ENCODE assay signal across 1 cellular context in the genomic region with DNA sequence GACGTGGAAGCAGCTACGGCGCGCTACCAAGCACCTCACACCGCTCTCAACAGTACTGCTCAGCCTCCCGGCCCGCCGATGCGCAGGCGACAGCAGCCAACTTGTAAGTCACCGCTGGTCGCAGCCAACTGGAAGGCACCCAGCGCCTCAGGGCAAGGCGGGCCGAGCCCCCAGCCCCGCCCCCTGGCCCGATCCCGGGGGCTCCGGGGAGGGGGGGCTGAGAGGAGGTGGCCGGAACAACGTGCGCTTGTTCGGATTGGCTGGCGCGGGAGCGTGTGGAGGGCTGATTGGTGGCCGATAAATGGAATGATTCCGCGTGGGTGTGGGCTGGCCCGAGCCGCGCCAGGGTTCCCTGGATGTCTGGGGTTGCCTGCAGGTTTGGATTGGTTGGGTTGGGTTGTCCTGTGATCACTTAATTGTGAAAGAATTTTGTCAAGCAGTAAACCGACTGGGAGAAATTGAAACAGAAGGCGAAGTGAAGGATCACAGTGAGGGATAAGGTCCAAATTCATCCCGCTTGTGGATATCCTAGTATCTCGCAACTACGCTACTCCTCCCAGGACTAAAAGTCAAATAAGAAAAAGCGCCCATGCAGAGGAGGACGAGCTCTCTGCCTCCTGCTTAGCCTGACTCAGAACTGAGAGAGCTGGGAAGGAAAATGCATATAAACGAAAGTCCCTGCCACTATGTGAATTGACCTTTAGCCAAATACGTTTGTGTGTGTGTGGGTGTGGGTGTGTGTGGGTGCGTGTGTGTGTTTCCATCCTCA.
TF ChIP-seq lines count a peak whose summit lies in the region.

A gene with protein sequence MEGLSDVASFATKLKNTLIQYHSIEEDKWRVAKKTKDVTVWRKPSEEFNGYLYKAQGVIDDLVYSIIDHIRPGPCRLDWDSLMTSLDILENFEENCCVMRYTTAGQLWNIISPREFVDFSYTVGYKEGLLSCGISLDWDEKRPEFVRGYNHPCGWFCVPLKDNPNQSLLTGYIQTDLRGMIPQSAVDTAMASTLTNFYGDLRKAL (minus strand): TSS at position 130 of the 769 bp plus-strand sequence. CDS start 5,102 bp downstream, outside the sequence.

TF ChIP-seq in HepG2, 621 proteins besides CTCF, POLR2A, EP300 and RAD21 (continued from another document and continues in another):
- TF ChIP-seq, protein P1, sequence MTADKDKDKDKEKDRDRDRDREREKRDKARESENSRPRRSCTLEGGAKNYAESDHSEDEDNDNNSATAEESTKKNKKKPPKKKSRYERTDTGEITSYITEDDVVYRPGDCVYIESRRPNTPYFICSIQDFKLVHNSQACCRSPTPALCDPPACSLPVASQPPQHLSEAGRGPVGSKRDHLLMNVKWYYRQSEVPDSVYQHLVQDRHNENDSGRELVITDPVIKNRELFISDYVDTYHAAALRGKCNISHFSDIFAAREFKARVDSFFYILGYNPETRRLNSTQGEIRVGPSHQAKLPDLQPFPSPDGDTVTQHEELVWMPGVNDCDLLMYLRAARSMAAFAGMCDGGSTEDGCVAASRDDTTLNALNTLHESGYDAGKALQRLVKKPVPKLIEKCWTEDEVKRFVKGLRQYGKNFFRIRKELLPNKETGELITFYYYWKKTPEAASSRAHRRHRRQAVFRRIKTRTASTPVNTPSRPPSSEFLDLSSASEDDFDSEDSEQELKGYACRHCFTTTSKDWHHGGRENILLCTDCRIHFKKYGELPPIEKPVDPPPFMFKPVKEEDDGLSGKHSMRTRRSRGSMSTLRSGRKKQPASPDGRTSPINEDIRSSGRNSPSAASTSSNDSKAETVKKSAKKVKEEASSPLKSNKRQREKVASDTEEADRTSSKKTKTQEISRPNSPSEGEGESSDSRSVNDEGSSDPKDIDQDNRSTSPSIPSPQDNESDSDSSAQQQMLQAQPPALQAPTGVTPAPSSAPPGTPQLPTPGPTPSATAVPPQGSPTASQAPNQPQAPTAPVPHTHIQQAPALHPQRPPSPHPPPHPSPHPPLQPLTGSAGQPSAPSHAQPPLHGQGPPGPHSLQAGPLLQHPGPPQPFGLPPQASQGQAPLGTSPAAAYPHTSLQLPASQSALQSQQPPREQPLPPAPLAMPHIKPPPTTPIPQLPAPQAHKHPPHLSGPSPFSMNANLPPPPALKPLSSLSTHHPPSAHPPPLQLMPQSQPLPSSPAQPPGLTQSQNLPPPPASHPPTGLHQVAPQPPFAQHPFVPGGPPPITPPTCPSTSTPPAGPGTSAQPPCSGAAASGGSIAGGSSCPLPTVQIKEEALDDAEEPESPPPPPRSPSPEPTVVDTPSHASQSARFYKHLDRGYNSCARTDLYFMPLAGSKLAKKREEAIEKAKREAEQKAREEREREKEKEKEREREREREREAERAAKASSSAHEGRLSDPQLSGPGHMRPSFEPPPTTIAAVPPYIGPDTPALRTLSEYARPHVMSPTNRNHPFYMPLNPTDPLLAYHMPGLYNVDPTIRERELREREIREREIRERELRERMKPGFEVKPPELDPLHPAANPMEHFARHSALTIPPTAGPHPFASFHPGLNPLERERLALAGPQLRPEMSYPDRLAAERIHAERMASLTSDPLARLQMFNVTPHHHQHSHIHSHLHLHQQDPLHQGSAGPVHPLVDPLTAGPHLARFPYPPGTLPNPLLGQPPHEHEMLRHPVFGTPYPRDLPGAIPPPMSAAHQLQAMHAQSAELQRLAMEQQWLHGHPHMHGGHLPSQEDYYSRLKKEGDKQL (CRISPR knock-in tag; IDR thresholded peaks at IDR 0.05; ENCODE audit: low read depth), result 0 out of 2 replicates have a peak, but pooled peaks have one; percentile 24
- TF ChIP-seq ERF (CRISPR knock-in tag; IDR thresholded peaks at IDR 0.05), result peak; percentile 88
- TF ChIP-seq ZSCAN9 (CRISPR knock-in tag; IDR thresholded peaks at IDR 0.05; ENCODE audit: borderline replicate concordance), result peak; percentile 70; the same call in 1 of the 2 replicates
- TF ChIP-seq, protein P2, sequence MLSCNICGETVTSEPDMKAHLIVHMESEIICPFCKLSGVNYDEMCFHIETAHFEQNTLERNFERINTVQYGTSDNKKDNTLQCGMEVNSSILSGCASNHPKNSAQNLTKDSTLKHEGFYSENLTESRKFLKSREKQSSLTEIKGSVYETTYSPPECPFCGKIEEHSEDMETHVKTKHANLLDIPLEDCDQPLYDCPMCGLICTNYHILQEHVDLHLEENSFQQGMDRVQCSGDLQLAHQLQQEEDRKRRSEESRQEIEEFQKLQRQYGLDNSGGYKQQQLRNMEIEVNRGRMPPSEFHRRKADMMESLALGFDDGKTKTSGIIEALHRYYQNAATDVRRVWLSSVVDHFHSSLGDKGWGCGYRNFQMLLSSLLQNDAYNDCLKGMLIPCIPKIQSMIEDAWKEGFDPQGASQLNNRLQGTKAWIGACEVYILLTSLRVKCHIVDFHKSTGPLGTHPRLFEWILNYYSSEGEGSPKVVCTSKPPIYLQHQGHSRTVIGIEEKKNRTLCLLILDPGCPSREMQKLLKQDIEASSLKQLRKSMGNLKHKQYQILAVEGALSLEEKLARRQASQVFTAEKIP (CRISPR knock-in tag; IDR thresholded peaks at IDR 0.05; ENCODE audit: borderline replicate concordance), result no peak
- peak; percentile 31; the same call in 1 of the 2 replicates for TF ChIP-seq PRMT3 (CRISPR knock-in tag; IDR thresholded peaks at IDR 0.05; ENCODE audit: borderline replicate concordance, low read depth)
- peak; percentile 59; the same call in 1 of the 2 replicates for TF ChIP-seq PCBP1 (IDR thresholded peaks at IDR 0.05; ENCODE audit: borderline replicate concordance, low read depth, low read length)
- no peak for TF ChIP-seq ZNF746 (CRISPR knock-in tag; IDR thresholded peaks at IDR 0.05)
- peak; percentile 89; the same call in 1 of the 2 replicates for TF ChIP-seq ZSCAN21 (CRISPR knock-in tag; IDR thresholded peaks at IDR 0.05; ENCODE audit: borderline replicate concordance)
- peak; percentile 6; the same call in 1 of the 2 replicates for TF ChIP-seq ZNF232 (CRISPR knock-in tag; IDR thresholded peaks at IDR 0.05; ENCODE audit: borderline replicate concordance)
- TF ChIP-seq GTF2F1 (IDR thresholded peaks at IDR 0.05; ENCODE audit: low read length), result 0 out of 2 replicates have a peak, but pooled peaks have one; percentile 62
- no peak for TF ChIP-seq ZNF782 (CRISPR knock-in tag; IDR thresholded peaks at IDR 0.05; ENCODE audit: borderline replicate concordance)
- TF ChIP-seq TOPORS (CRISPR knock-in tag; IDR thresholded peaks at IDR 0.05), result 0 out of 2 replicates have a peak, but pooled peaks have one; percentile 9
- TF ChIP-seq HOXA5 (CRISPR knock-in tag; IDR thresholded peaks at IDR 0.05), result peak; percentile 88
- 0 out of 2 replicates have a peak, but pooled peaks have one; percentile 46 for TF ChIP-seq GATAD2A (CRISPR knock-in tag; IDR thresholded peaks at IDR 0.05)
- no peak for TF ChIP-seq ZFYVE20 (CRISPR knock-in tag; IDR thresholded peaks at IDR 0.05; ENCODE audit: borderline replicate concordance, low read depth)
- TF ChIP-seq ISL2 (CRISPR knock-in tag; IDR thresholded peaks at IDR 0.05), result peak; percentile 54
- TF ChIP-seq ZNF777 (CRISPR knock-in tag; IDR thresholded peaks at IDR 0.05), result 0 out of 2 replicates have a peak, but pooled peaks have one; percentile 47
- TF ChIP-seq, protein P3, sequence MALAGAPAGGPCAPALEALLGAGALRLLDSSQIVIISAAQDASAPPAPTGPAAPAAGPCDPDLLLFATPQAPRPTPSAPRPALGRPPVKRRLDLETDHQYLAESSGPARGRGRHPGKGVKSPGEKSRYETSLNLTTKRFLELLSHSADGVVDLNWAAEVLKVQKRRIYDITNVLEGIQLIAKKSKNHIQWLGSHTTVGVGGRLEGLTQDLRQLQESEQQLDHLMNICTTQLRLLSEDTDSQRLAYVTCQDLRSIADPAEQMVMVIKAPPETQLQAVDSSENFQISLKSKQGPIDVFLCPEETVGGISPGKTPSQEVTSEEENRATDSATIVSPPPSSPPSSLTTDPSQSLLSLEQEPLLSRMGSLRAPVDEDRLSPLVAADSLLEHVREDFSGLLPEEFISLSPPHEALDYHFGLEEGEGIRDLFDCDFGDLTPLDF (CRISPR knock-in tag; IDR thresholded peaks at IDR 0.05), result peak; percentile 56
- 0 out of 2 replicates have a peak, but pooled peaks have one; percentile 67 for TF ChIP-seq ZNF749 (CRISPR knock-in tag; IDR thresholded peaks at IDR 0.05; ENCODE audit: borderline replicate concordance)
- TF ChIP-seq, protein P4, sequence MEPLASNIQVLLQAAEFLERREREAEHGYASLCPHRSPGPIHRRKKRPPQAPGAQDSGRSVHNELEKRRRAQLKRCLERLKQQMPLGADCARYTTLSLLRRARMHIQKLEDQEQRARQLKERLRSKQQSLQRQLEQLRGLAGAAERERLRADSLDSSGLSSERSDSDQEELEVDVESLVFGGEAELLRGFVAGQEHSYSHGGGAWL (CRISPR knock-in tag; IDR thresholded peaks at IDR 0.05), result peak; percentile 22
- no peak for TF ChIP-seq GTF3A (CRISPR knock-in tag; conservative IDR thresholded peaks at IDR 0.05)
- TF ChIP-seq PRPF4 (IDR thresholded peaks at IDR 0.05; ENCODE audit: low read depth, low read length, poor library complexity, severe bottlenecking), result no peak
- TF ChIP-seq, protein P5, sequence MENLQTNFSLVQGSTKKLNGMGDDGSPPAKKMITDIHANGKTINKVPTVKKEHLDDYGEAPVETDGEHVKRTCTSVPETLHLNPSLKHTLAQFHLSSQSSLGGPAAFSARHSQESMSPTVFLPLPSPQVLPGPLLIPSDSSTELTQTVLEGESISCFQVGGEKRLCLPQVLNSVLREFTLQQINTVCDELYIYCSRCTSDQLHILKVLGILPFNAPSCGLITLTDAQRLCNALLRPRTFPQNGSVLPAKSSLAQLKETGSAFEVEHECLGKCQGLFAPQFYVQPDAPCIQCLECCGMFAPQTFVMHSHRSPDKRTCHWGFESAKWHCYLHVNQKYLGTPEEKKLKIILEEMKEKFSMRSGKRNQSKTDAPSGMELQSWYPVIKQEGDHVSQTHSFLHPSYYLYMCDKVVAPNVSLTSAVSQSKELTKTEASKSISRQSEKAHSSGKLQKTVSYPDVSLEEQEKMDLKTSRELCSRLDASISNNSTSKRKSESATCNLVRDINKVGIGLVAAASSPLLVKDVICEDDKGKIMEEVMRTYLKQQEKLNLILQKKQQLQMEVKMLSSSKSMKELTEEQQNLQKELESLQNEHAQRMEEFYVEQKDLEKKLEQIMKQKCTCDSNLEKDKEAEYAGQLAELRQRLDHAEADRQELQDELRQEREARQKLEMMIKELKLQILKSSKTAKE (CRISPR knock-in tag; IDR thresholded peaks at IDR 0.05; ENCODE audit: borderline replicate concordance), result peak; percentile 75
- no peak for TF ChIP-seq ZKSCAN1 (IDR thresholded peaks at IDR 0.05; ENCODE audit: low read length)
- TF ChIP-seq, protein P6, sequence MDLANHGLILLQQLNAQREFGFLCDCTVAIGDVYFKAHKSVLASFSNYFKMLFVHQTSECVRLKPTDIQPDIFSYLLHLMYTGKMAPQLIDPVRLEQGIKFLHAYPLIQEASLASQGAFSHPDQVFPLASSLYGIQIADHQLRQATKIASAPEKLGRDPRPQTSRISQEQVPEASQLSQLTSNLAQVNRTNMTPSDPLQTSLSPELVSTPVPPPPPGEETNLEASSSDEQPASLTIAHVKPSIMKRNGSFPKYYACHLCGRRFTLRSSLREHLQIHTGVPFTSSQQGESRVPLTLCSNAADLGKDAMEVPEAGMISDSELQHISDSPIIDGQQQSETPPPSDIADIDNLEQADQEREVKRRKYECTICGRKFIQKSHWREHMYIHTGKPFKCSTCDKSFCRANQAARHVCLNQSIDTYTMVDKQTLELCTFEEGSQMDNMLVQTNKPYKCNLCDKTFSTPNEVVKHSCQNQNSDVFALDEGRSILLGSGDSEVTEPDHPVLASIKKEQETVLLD (CRISPR knock-in tag; IDR thresholded peaks at IDR 0.05; ENCODE audit: low read depth), result 0 out of 2 replicates have a peak, but pooled peaks have one; percentile 23
- no peak for TF ChIP-seq MXD4 (CRISPR knock-in tag; IDR thresholded peaks at IDR 0.05)
- TF ChIP-seq GFI1 (CRISPR knock-in tag; IDR thresholded peaks at IDR 0.05; ENCODE audit: borderline replicate concordance), result 0 out of 2 replicates have a peak, but pooled peaks have one; percentile 59
- TF ChIP-seq FOSL1 (CRISPR knock-in tag; IDR thresholded peaks at IDR 0.05; ENCODE audit: borderline replicate concordance), result no peak
- TF ChIP-seq ELF1 (CRISPR knock-in tag; IDR thresholded peaks at IDR 0.05), result peak; percentile 61; the same call in 1 of the 2 replicates
- TF ChIP-seq, protein P7, sequence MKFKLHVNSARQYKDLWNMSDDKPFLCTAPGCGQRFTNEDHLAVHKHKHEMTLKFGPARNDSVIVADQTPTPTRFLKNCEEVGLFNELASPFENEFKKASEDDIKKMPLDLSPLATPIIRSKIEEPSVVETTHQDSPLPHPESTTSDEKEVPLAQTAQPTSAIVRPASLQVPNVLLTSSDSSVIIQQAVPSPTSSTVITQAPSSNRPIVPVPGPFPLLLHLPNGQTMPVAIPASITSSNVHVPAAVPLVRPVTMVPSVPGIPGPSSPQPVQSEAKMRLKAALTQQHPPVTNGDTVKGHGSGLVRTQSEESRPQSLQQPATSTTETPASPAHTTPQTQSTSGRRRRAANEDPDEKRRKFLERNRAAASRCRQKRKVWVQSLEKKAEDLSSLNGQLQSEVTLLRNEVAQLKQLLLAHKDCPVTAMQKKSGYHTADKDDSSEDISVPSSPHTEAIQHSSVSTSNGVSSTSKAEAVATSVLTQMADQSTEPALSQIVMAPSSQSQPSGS (CRISPR knock-in tag; IDR thresholded peaks at IDR 0.05), result peak; percentile 26; the same call in 1 of the 2 replicates
- peak; percentile 65; the same call in 1 of the 2 replicates for TF ChIP-seq TARDBP (CRISPR knock-in tag; IDR thresholded peaks at IDR 0.05)
- TF ChIP-seq, protein P8, sequence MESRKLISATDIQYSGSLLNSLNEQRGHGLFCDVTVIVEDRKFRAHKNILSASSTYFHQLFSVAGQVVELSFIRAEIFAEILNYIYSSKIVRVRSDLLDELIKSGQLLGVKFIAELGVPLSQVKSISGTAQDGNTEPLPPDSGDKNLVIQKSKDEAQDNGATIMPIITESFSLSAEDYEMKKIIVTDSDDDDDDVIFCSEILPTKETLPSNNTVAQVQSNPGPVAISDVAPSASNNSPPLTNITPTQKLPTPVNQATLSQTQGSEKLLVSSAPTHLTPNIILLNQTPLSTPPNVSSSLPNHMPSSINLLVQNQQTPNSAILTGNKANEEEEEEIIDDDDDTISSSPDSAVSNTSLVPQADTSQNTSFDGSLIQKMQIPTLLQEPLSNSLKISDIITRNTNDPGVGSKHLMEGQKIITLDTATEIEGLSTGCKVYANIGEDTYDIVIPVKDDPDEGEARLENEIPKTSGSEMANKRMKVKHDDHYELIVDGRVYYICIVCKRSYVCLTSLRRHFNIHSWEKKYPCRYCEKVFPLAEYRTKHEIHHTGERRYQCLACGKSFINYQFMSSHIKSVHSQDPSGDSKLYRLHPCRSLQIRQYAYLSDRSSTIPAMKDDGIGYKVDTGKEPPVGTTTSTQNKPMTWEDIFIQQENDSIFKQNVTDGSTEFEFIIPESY (CRISPR knock-in tag; IDR thresholded peaks at IDR 0.05), result no peak; the same call in 1 of the 2 replicates
- TF ChIP-seq NCOA2 (CRISPR knock-in tag; IDR thresholded peaks at IDR 0.05), result 0 out of 2 replicates have a peak, but pooled peaks have one; percentile 60
- TF ChIP-seq RBM22 (optimal IDR thresholded peaks at IDR 0.05; ENCODE audit: low read length), result no peak
- TF ChIP-seq, protein P9, sequence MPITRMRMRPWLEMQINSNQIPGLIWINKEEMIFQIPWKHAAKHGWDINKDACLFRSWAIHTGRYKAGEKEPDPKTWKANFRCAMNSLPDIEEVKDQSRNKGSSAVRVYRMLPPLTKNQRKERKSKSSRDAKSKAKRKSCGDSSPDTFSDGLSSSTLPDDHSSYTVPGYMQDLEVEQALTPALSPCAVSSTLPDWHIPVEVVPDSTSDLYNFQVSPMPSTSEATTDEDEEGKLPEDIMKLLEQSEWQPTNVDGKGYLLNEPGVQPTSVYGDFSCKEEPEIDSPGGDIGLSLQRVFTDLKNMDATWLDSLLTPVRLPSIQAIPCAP (CRISPR knock-in tag; IDR thresholded peaks at IDR 0.05; ENCODE audit: low read depth), result no peak
